13 cellular contexts compared by ENCODE assay signal in the genomic region with DNA sequence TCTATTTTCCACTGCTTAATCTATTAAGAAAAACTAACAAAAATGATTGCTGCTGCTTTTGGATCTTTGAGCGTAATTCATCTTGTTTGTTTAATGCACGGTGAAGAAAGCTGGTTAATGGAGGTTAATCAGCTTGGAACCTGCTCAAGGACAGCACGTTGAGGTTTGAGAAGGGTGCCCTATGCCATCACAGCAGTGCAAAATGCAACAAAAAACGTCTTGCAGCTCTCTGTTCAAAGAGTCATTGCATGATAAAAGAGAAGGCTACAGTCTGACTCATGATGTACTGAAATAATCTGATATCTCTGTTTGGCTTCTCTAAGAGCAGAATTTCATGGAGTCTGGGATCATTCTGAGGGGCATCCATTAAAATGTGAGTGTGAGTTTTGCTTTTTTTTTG.
DNase-seq lines count a peak whose midpoint lies in the region; ATAC-seq and TF ChIP-seq lines count a peak whose summit lies in the region.
"Had no signal": no experiment of that assay in that cellular context is flagged by ENCODE, and none has a peak within 500 bp of the region (broad histone marks: within the 10 kb centered on the region; RNA-seq: fewer than 3 reads in every experiment).

No MANE protein-coding gene starts in this region.

- peaks cover 12% of the 10 kb centered on the region for H3K27me3 Mint-ChIP-seq in activated CD8-positive, alpha-beta T cell treated with anti-CD3 and anti-CD28 coated beads for 36 hours

- no peak overlapping the region for H3K4me3 ChIP-seq in fibroblast of villous mesenchyme (ENCODE audit: low read depth, low read length)
- H3K4me3 ChIP-seq: BLaER1 treated with 17β-estradiol and CSF1 and Interleukin-3, amounts not matched to agents 10 nM and 100 nM; heart right ventricle; upper lobe of left lung had no signal

- H3K4me3 Mint-ChIP-seq in activated CD8-positive, alpha-beta T cell treated with anti-CD3 and anti-CD28 coated beads for 36 hours, result no peak overlapping the region

- POLR2A ChIA-PET in activated CD8-positive, alpha-beta T cell treated with anti-CD3 and anti-CD28 coated beads for 36 hours (lab: Charles Lee), result no interaction called here

- H3K4me1 Mint-ChIP-seq in activated CD8-positive, alpha-beta T cell treated with anti-CD3 and anti-CD28 coated beads for 36 hours (ENCODE audit: low read depth), result peaks cover 21% of the 10 kb centered on the region

- H3K9me3 Mint-ChIP-seq in activated CD8-positive, alpha-beta T cell treated with anti-CD3 and anti-CD28 coated beads for 36 hours, result no peaks in the 10 kb centered on the region

- DNase-seq in AG08395 (ENCODE audit: low spot score) (peak; percentile 50), HCEC 1CT (peak; percentile 42), fibroblast of villous mesenchyme (ENCODE audit: low read depth) (peak; percentile 60), NCI-H1092 (lab: John Stamatoyannopoulos, UW) (no peak), NCI-H524 treated with DMSO at 0.1 percent for 48 hours (lab: John Stamatoyannopoulos, UW) (no peak)
- DNase-seq in activated CD8-positive, alpha-beta T cell treated with anti-CD3 and anti-CD28 coated beads for 36 hours, result no peak
- no peak for DNase-seq in stimulated activated CD4-positive, alpha-beta T cell treated with anti-CD3 and anti-CD28 coated beads, Interleukin-1b, Interleukin-23, amount 100 ng/mL, for 48 hours
- DNase-seq: heart right ventricle, mesendoderm, RPMI8226, upper lobe of left lung had no signal

- TF ChIP-seq CTCF in activated CD8-positive, alpha-beta T cell treated with anti-CD3 and anti-CD28 coated beads for 36 hours (IDR thresholded peaks at IDR 0.05), result no peak
- TF ChIP-seq CTCF in fibroblast of villous mesenchyme (IDR thresholded peaks at IDR 0.05; ENCODE audit: insufficient read depth, low read depth, low read length), result no peak

- H3K27ac Mint-ChIP-seq in activated CD8-positive, alpha-beta T cell treated with anti-CD3 and anti-CD28 coated beads for 36 hours, result peak overlapping the region; percentile 74

- CTCF ChIA-PET in activated CD8-positive, alpha-beta T cell treated with anti-CD3 and anti-CD28 coated beads for 36 hours (lab: Charles Lee), result interaction anchor here (0.9 to 3.3 kb wide), 7 partner anchors 25 to 739 kb away, joined by 3 to 21 read pairs (median 3); no protein-coding TSS in a partner anchor

- ATAC-seq in activated CD8-positive, alpha-beta T cell treated with anti-CD3 and anti-CD28 coated beads for 36 hours, result peak; percentile 43
- ATAC-seq in HG03521 (IDR thresholded peaks at IDR 0.05; ENCODE audit: unreplicated experiment), result no peak
- ATAC-seq: heart right ventricle had no signal

- intact Hi-C loops in activated CD8-positive, alpha-beta T cell treated with anti-CD3 and anti-CD28 coated beads for 36 hours (cut with micrococcal nuclease), result loop anchor here (10.0 kb wide), 1 partner anchor 161 kb away; no protein-coding TSS in a partner anchor

- H3K36me3 Mint-ChIP-seq in activated CD8-positive, alpha-beta T cell treated with anti-CD3 and anti-CD28 coated beads for 36 hours (ENCODE audit: low read depth), result no peaks in the 10 kb centered on the region

Comparison
In these comparisons a context has a peak if more than half of its experiments do, and no peak if none do; other contexts are left out.
1. DNase-seq: peak in AG08395 (single experiment), HCEC 1CT (single experiment) and fibroblast of villous mesenchyme (single experiment); none in activated CD8-positive, alpha-beta T cell treated with anti-CD3 and anti-CD28 coated beads for 36 hours (single experiment), NCI-H1092 (single experiment), stimulated activated CD4-positive, alpha-beta T cell treated with anti-CD3 and anti-CD28 coated beads, Interleukin-1b, Interleukin-23, amount 100 ng/mL, for 48 hours (single experiment) and NCI-H524 treated with DMSO at 0.1 percent for 48 hours (single experiment).